Comparison of ENCODE assay signal across 10 cellular contexts in the genomic region with DNA sequence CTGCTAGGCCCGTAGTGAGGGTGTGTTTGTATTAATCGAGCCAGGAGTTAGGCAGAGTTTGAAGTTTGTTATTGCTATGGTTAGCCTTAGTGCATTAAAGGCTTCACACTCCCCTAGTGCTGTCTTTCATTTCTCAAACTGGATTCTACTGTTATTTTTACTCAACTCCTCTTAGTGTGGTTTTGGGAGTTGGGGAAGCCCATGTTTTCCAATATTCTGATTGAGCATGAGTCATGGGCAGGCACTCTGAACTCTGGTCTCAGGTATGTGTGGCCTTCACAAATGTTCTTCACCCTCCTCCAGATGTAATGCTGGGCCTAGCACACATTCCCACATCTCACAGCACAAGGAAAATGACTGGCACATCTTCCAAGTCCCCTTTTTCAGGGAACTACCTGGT. TPM values are rescaled to one million over a fixed set of nuclear protein-coding genes. Genes with fewer than 3 reads are reported as not detected.
DNase-seq lines count a peak whose midpoint lies in the region; ATAC-seq, FAIRE-seq and TF ChIP-seq lines count a peak whose summit lies in the region.
"Not testable (repeated sequence)": the region's sequence is repeated elsewhere in the genome, so short reads cannot be mapped to it uniquely, and the experiment has no call there.
"Had no signal": no experiment of that assay in that cellular context is flagged by ENCODE, and none has a peak within 500 bp of the region (broad histone marks: within the 10 kb centered on the region; RNA-seq: fewer than 3 reads in every experiment).

No MANE protein-coding gene starts in this region.

- H2BK15ac ChIP-seq in H1 (ENCODE audit: low read length): not testable (repeated sequence)

- not testable (repeated sequence) for H3K4me1 ChIP-seq in astrocyte (ENCODE audit: insufficient read depth, low read length); H1 (replicated peaks in 1 of 4; ENCODE audit: control insufficient read depth in 3 of 4, insufficient read depth in 4 of 4, low read length in 3 of 4); HepG2 (ENCODE audit: insufficient read depth, low read length)

- not testable (repeated sequence) for H3K4me3 ChIP-seq in astrocyte (ENCODE audit: insufficient read depth, low read depth, low read length); H1 (ENCODE audit: extremely low read depth in 1 of 4, insufficient read depth in 2 of 4, low read depth in 3 of 4, low read length in 4 of 4); HepG2 (replicated peaks in 1 of 3; ENCODE audit: insufficient read depth in 1 of 3, low read depth in 2 of 3, low read length in 3 of 3)

- in situ Hi-C loops in HepG2 (cut with HindIII; ENCODE audit: extremely low pct_ligation_motif_present, low pct_unique_long_range_greater_than_20kb): not testable (repeated sequence)

- not testable (repeated sequence) for H3K9me3 ChIP-seq in astrocyte (ENCODE audit: insufficient read depth, low read depth, low read length); H1 (ENCODE audit: insufficient read depth in 2 of 2, low read depth in 1 of 2, low read length in 1 of 2); HepG2 (ENCODE audit: low read length)

- H3K9me3 Mint-ChIP-seq in astrocyte (ENCODE audit: unreplicated experiment): not testable (repeated sequence)

- intact Hi-C loops in HepG2 (cut with micrococcal nuclease; ENCODE audit: unreplicated experiment): not testable (repeated sequence)

- not testable (repeated sequence) for H2BK12ac ChIP-seq in H1 (ENCODE audit: low read depth, low read length)

- not testable (repeated sequence) for H4K8ac ChIP-seq in H1 (ENCODE audit: extremely low read depth, insufficient read depth, low read length)

- not testable (repeated sequence) for H3K27ac ChIP-seq in astrocyte (ENCODE audit: low read depth, low read length); H1 (ENCODE audit: low read depth, low read length); HepG2 (ENCODE audit: extremely low read length, insufficient read depth, low read length)

- not testable (repeated sequence) for H2AFZ ChIP-seq in astrocyte (ENCODE audit: low read depth, low read length); H1 (ENCODE audit: low read length); HepG2 (ENCODE audit: low read length)

- not testable (repeated sequence) for H2BK5ac ChIP-seq in H1 (ENCODE audit: low read depth, low read length)

- not testable (repeated sequence) for H2BK20ac ChIP-seq in H1 (ENCODE audit: low read length)

- peaks cover 20% of the 10 kb centered on the region for H3K4me1 Mint-ChIP-seq in astrocyte (ENCODE audit: low read depth, unreplicated experiment)

- not testable (repeated sequence) for H3K23ac ChIP-seq in H1 (ENCODE audit: insufficient read length)

- H2BK120ac ChIP-seq in H1 (replicated peaks; ENCODE audit: low read depth, low read length): not testable (repeated sequence)

- ATAC-seq in HepG2: peak; percentile 43; the same call in 2 of the 3 replicates

- POLR2A ChIA-PET in H1 (lab: Charles Lee; ENCODE audit: partially characterized antibody); HepG2 (lab: Yijun Ruan, JAX): not testable (repeated sequence)

- not testable (repeated sequence) for H2AK5ac ChIP-seq in H1 (ENCODE audit: low read depth, low read length)

- not testable (repeated sequence) for H3K23me2 ChIP-seq in H1 (ENCODE audit: low read depth, low read length)

- H3K4me3 Mint-ChIP-seq in astrocyte (ENCODE audit: unreplicated experiment): not testable (repeated sequence)

- H3K27me3 ChIP-seq in astrocyte (ENCODE audit: insufficient read depth, low read length); H1 (replicated peaks in 1 of 4; ENCODE audit: control insufficient read depth in 3 of 4, extremely low read depth in 1 of 4, insufficient read depth in 3 of 4, low read length in 3 of 4); HepG2 (ENCODE audit: control insufficient read depth in 1 of 2, insufficient read depth in 2 of 2, low read length in 2 of 2): not testable (repeated sequence)

- not testable (repeated sequence) for BruUV-seq in HepG2 (replicated peaks; lab: Mats Ljungman, UMichigan)

- H3K9ac ChIP-seq in astrocyte (ENCODE audit: low read length); H1 (replicated peaks in 1 of 4; ENCODE audit: extremely low read depth in 1 of 4, low read depth in 3 of 4, low read length in 3 of 4); HepG2 (ENCODE audit: insufficient read depth, low read depth, low read length): not testable (repeated sequence)

- not testable (repeated sequence) for DNase-seq in GM12891 (ENCODE audit: insufficient read length, low spot score); astrocyte (ENCODE audit: low read depth); H1 (ENCODE audit: low read depth in 1 of 2, low spot score in 2 of 2); HepG2 (ENCODE audit: low spot score)
- peak; percentile 41 for DNase-seq in HCEC 1CT
- peak; percentile 37 for DNase-seq in NCI-H226

- WGBS in H1 (ENCODE audit: extremely low coverage in 1 of 2, insufficient coverage in 1 of 2, insufficient read length in 1 of 2, insufficient replicate concordance in 2 of 2, low coverage in 1 of 2, low lambda C conversion rate in 2 of 2, missing lambda C conversion rate in 1 of 2), 2 experiments: 94% methylated on average over 2 of the region's 2 CpGs; no CpG with 5 or more reads in 1 of the 2 experiments
- 4% methylated on average over 2 of the region's 2 CpGs for WGBS in HepG2 (ENCODE audit: low lambda C conversion rate)

- not testable (repeated sequence) for H4K20me1 ChIP-seq in astrocyte (ENCODE audit: insufficient read depth, low read length); H1 (replicated peaks in 1 of 2; ENCODE audit: control insufficient read depth in 1 of 2, insufficient read depth in 2 of 2, low read length in 2 of 2); HepG2 (ENCODE audit: insufficient read depth, low read length)

- not testable (repeated sequence) for H4K5ac ChIP-seq in H1 (ENCODE audit: insufficient read length, low read depth, low read length)

- not testable (repeated sequence) for H3K4me2 ChIP-seq in astrocyte (ENCODE audit: low read length); H1 (ENCODE audit: insufficient read depth in 1 of 2, low read depth in 2 of 2, low read length in 2 of 2); HepG2 (ENCODE audit: low read depth, low read length)

- not testable (repeated sequence) for TF ChIP-seq POLR2A in GM12891 (IDR thresholded peaks at IDR 0.05; ENCODE audit: low read depth, low read length); H1 (IDR thresholded peaks at IDR 0.05; ENCODE audit: control extremely low read depth in 1 of 2, low read depth in 2 of 2, low read length in 2 of 2); HepG2 (IDR thresholded peaks at IDR 0.05; ENCODE audit: insufficient read depth in 1 of 2, low read depth in 2 of 2, low read length in 2 of 2)

- H4K91ac ChIP-seq in H1 (replicated peaks; ENCODE audit: insufficient read length, low read length): not testable (repeated sequence)

- H3K14ac ChIP-seq in H1 (ENCODE audit: insufficient read length): not testable (repeated sequence)

- H3K79me2 ChIP-seq in astrocyte (ENCODE audit: insufficient read depth, low read length); H1 (ENCODE audit: control insufficient read depth in 1 of 2, insufficient read depth in 2 of 2, low read length in 2 of 2); HepG2 (ENCODE audit: insufficient read depth, low read length): not testable (repeated sequence)

- H3K36me3 Mint-ChIP-seq in astrocyte (ENCODE audit: low read depth, unreplicated experiment): not testable (repeated sequence)

- not testable (repeated sequence) for H3K27me3 Mint-ChIP-seq in astrocyte (ENCODE audit: low read depth, unreplicated experiment)

- H3K18ac ChIP-seq in H1 (ENCODE audit: extremely low read depth, low read length): not testable (repeated sequence)

- H3K56ac ChIP-seq in H1 (replicated peaks; ENCODE audit: insufficient read length, low read depth, low read length): not testable (repeated sequence)

- CTCF ChIA-PET in H1 (lab: Charles Lee; ENCODE audit: partially characterized antibody); HepG2 (lab: Yijun Ruan, JAX; ENCODE audit: low intra/inter-chr PET ratio, low total read pairs): not testable (repeated sequence)

- peak; percentile 79 for FAIRE-seq in GM12891 (lab: Jason Lieb, UNC)
- peak; percentile 83 for FAIRE-seq in astrocyte (lab: Jason Lieb, UNC)
- FAIRE-seq in H1 (lab: Jason Lieb, UNC): peak; percentile 95
- peak; percentile 56 for FAIRE-seq in HepG2 (lab: Jason Lieb, UNC)

- not testable (repeated sequence) for H3K36me3 ChIP-seq in astrocyte (ENCODE audit: insufficient read depth, low read length); H1 (ENCODE audit: control insufficient read depth in 2 of 4, insufficient read depth in 4 of 4, low read length in 3 of 4); HepG2 (replicated peaks in 1 of 2; ENCODE audit: control insufficient read depth in 1 of 2, insufficient read depth in 2 of 2, low read length in 2 of 2)

- H3K4ac ChIP-seq in H1 (replicated peaks; ENCODE audit: insufficient read length, low read depth, low read length): not testable (repeated sequence)

- not testable (repeated sequence) for TF ChIP-seq RAD21 in H1 (IDR thresholded peaks at IDR 0.05 in 1 of 2, conservative IDR thresholded peaks at IDR 0.05 in 1 of 2; ENCODE audit: low read depth in 2 of 2, low read length in 2 of 2); HepG2 (CRISPR knock-in tag; IDR thresholded peaks at IDR 0.05)

- H3K27ac Mint-ChIP-seq in astrocyte (ENCODE audit: unreplicated experiment): not testable (repeated sequence)

- TF ChIP-seq EP300 in H1 (IDR thresholded peaks at IDR 0.05; ENCODE audit: borderline replicate concordance in 1 of 2, low read depth in 2 of 2, low read length in 2 of 2); HepG2 (IDR thresholded peaks at IDR 0.05; ENCODE audit: low read depth in 2 of 2, low read length in 2 of 2); HepG2 (CRISPR knock-in tag; IDR thresholded peaks at IDR 0.05; ENCODE audit: borderline replicate concordance): not testable (repeated sequence)

- not testable (repeated sequence) for TF ChIP-seq CTCF in astrocyte (IDR thresholded peaks at IDR 0.05; ENCODE audit: insufficient read depth, low read depth, low read length); H1 (IDR thresholded peaks at IDR 0.05; ENCODE audit: control extremely low read depth in 1 of 3, insufficient read depth in 1 of 3, low read depth in 1 of 3, low read length in 3 of 3); HepG2 (CRISPR knock-in tag; IDR thresholded peaks at IDR 0.05)

- H3K79me1 ChIP-seq in H1 (ENCODE audit: low read depth, low read length): not testable (repeated sequence)

RNA-seq across cellular contexts. Expression of gene APELA, which starts 50.1 kb away (rescaled TPM):
- 0.21 TPM for polyA plus RNA-seq in GM12891 (2012; ENCODE audit: low read depth, missing spikeins)
- 0.30 and 0.89 TPM in 2 replicates for total RNA-seq in astrocyte
- total RNA-seq in H1 (2021; fragmentation: NEBNext Ultra II Directional; extraction: Animal tissue kit (Norgen Biotek cat#: 25700)): 60.2 and 65.2 TPM in 2 replicates
- 41.9 and 81.8 TPM in 2 replicates for polyA plus RNA-seq in H1 (2011; rRNA removed)
- 86.6 TPM for polyA plus RNA-seq in H1 (2011; cell fraction: cytosol; rRNA removed)
- polyA plus RNA-seq in H1 (2011; cell fraction: nucleus; rRNA removed): 16.0 TPM
- polyA plus RNA-seq in H1 (2012, experiment 1 of 2): 52.0 to 101 TPM (median 56.0 TPM) in 4 replicates
- polyA plus RNA-seq in H1 (2012, experiment 2 of 2): 35.9 TPM
- polyA plus RNA-seq in H1 (2013, experiment 1 of 2): 75.1 TPM
- 74.5 TPM for polyA plus RNA-seq in H1 (2013, experiment 2 of 2)
- 38.3 and 43.7 TPM in 2 replicates for polyA minus RNA-seq in H1 (2011; rRNA and poly(A)+ RNA removed)
- 50.1 TPM for polyA minus RNA-seq in H1 (2011; cell fraction: cytosol; rRNA and poly(A)+ RNA removed)
- 55.4 TPM for polyA minus RNA-seq in H1 (2011; cell fraction: nucleus; rRNA and poly(A)+ RNA removed)
- total RNA-seq in HepG2 (2016; rRNA removed; fragmentation: Illumina TruSeq; extraction: Trizol): not detected in 2 replicates
- total RNA-seq in HepG2 (2016; cell fraction: cytosol; rRNA removed; fragmentation: Illumina TruSeq; extraction: Trizol; ENCODE audit: low read depth): not detected in 2 replicates
- total RNA-seq in HepG2 (2016; cell fraction: insoluble cytoplasmic fraction; rRNA removed; fragmentation: Illumina TruSeq; extraction: Trizol): not detected in 2 replicates
- total RNA-seq in HepG2 (2016; cell fraction: membrane; rRNA removed; fragmentation: Illumina TruSeq; extraction: Trizol): not detected in 2 replicates
- total RNA-seq in HepG2 (2016; cell fraction: nucleus; rRNA removed; fragmentation: Illumina TruSeq; extraction: Trizol): not detected in 2 replicates
- polyA plus RNA-seq in HepG2 (2011; rRNA removed): not detected in 2 replicates
- polyA plus RNA-seq in HepG2 (2011; cell fraction: cytosol; rRNA removed): not detected in 2 replicates
- polyA plus RNA-seq in HepG2 (2011; cell fraction: nucleus; rRNA removed): not detected in 2 replicates
- not detected in 2 replicates for polyA plus RNA-seq in HepG2 (2012)
- not detected in 2 replicates for polyA plus RNA-seq in HepG2 (2016; cell fraction: cytosol; fragmentation: Illumina TruSeq; extraction: Trizol; ENCODE audit: low read depth)
- not detected in 2 replicates for polyA plus RNA-seq in HepG2 (2016; cell fraction: insoluble cytoplasmic fraction; fragmentation: Illumina TruSeq; extraction: Trizol; ENCODE audit: low read depth)
- not detected in 2 replicates for polyA plus RNA-seq in HepG2 (2016; cell fraction: membrane; fragmentation: Illumina TruSeq; extraction: Trizol; ENCODE audit: low read depth)
- polyA plus RNA-seq in HepG2 (2016; cell fraction: nucleus; fragmentation: Illumina TruSeq; extraction: Trizol; ENCODE audit: insufficient read depth, low read depth): not detected in 2 replicates
- not detected in 2 replicates for polyA minus RNA-seq in HepG2 (2011; rRNA and poly(A)+ RNA removed; ENCODE audit: low replicate concordance)
- not detected in 2 replicates for polyA minus RNA-seq in HepG2 (2011; cell fraction: cytosol; rRNA and poly(A)+ RNA removed)
- not detected in 2 replicates for polyA minus RNA-seq in HepG2 (2011; cell fraction: nucleus; rRNA and poly(A)+ RNA removed)
- total RNA-seq: Calu3 had no signal
- polyA plus RNA-seq: BJ, SK-N-SH had no signal

RNA-seq across cellular contexts. Expression of gene TRIM61, which starts 50.4 kb away (rescaled TPM):
- polyA plus RNA-seq in GM12891 (2012; ENCODE audit: low read depth, missing spikeins): 0.05 TPM
- total RNA-seq in astrocyte (1.4 and 2.2 TPM in 2 replicates), HepG2 (2016; rRNA removed; fragmentation: Illumina TruSeq; extraction: Trizol) (not detected in 2 replicates)
- total RNA-seq in H1 (2021; fragmentation: NEBNext Ultra II Directional; extraction: Animal tissue kit (Norgen Biotek cat#: 25700)): 4.1 and 5.0 TPM in 2 replicates
- polyA plus RNA-seq in H1 (2011; rRNA removed) (0.05 and 0.18 TPM in 2 replicates), HepG2 (2011; rRNA removed) (not detected in 2 replicates)
- polyA plus RNA-seq in H1 (2011; cell fraction: cytosol; rRNA removed): 0.18 TPM
- polyA plus RNA-seq in H1 (2011; cell fraction: nucleus; rRNA removed): 0.07 TPM
- 0.23 to 0.46 TPM (median 0.41 TPM) in 4 replicates for polyA plus RNA-seq in H1 (2012, experiment 1 of 2)
- polyA plus RNA-seq in H1 (2012, experiment 2 of 2): not detected
- 3.1 TPM for polyA plus RNA-seq in H1 (2013, experiment 1 of 2)
- 3.6 TPM for polyA plus RNA-seq in H1 (2013, experiment 2 of 2)
- polyA minus RNA-seq in H1 (2011; rRNA and poly(A)+ RNA removed): 0.93 and 1.2 TPM in 2 replicates
- not detected for polyA minus RNA-seq in H1 (2011; cell fraction: cytosol; rRNA and poly(A)+ RNA removed)
- 0.70 TPM for polyA minus RNA-seq in H1 (2011; cell fraction: nucleus; rRNA and poly(A)+ RNA removed)
- not detected in 2 replicates for total RNA-seq in HepG2 (2016; cell fraction: cytosol; rRNA removed; fragmentation: Illumina TruSeq; extraction: Trizol; ENCODE audit: low read depth)
- not detected in 2 replicates for total RNA-seq in HepG2 (2016; cell fraction: insoluble cytoplasmic fraction; rRNA removed; fragmentation: Illumina TruSeq; extraction: Trizol)
- not detected in 2 replicates for total RNA-seq in HepG2 (2016; cell fraction: membrane; rRNA removed; fragmentation: Illumina TruSeq; extraction: Trizol)
- 0.38 TPM in 1 of 2 replicates, not detected in the other for total RNA-seq in HepG2 (2016; cell fraction: nucleus; rRNA removed; fragmentation: Illumina TruSeq; extraction: Trizol)
- not detected in 2 replicates for polyA plus RNA-seq in HepG2 (2011; cell fraction: cytosol; rRNA removed)
- polyA plus RNA-seq in HepG2 (2011; cell fraction: nucleus; rRNA removed): not detected in 2 replicates
- not detected in 2 replicates for polyA plus RNA-seq in HepG2 (2012)
- not detected in 2 replicates for polyA plus RNA-seq in HepG2 (2016; cell fraction: cytosol; fragmentation: Illumina TruSeq; extraction: Trizol; ENCODE audit: low read depth)
- polyA plus RNA-seq in HepG2 (2016; cell fraction: insoluble cytoplasmic fraction; fragmentation: Illumina TruSeq; extraction: Trizol; ENCODE audit: low read depth): not detected in 2 replicates
- not detected in 2 replicates for polyA plus RNA-seq in HepG2 (2016; cell fraction: membrane; fragmentation: Illumina TruSeq; extraction: Trizol; ENCODE audit: low read depth)
- not detected in 2 replicates for polyA plus RNA-seq in HepG2 (2016; cell fraction: nucleus; fragmentation: Illumina TruSeq; extraction: Trizol; ENCODE audit: insufficient read depth, low read depth)
- polyA minus RNA-seq in HepG2 (2011; rRNA and poly(A)+ RNA removed; ENCODE audit: low replicate concordance): not detected in 2 replicates
- polyA minus RNA-seq in HepG2 (2011; cell fraction: cytosol; rRNA and poly(A)+ RNA removed): not detected in 2 replicates
- not detected in 2 replicates for polyA minus RNA-seq in HepG2 (2011; cell fraction: nucleus; rRNA and poly(A)+ RNA removed)
- total RNA-seq: H4 had no signal
- polyA plus RNA-seq: SK-N-SH had no signal

Comparison
In these comparisons a context has a peak if more than half of its experiments do, and no peak if none do; other contexts are left out.
1. RNA of gene APELA, which starts 50.1 kb away (total RNA-seq): 60.2 to 65.2 TPM in H1; 0.30 to 0.89 TPM in astrocyte and not detected in HepG2; every median in the first group is over 10 times any median in the second.